Comparison of ENCODE assay signal across 10 cellular contexts in the genomic region with DNA sequence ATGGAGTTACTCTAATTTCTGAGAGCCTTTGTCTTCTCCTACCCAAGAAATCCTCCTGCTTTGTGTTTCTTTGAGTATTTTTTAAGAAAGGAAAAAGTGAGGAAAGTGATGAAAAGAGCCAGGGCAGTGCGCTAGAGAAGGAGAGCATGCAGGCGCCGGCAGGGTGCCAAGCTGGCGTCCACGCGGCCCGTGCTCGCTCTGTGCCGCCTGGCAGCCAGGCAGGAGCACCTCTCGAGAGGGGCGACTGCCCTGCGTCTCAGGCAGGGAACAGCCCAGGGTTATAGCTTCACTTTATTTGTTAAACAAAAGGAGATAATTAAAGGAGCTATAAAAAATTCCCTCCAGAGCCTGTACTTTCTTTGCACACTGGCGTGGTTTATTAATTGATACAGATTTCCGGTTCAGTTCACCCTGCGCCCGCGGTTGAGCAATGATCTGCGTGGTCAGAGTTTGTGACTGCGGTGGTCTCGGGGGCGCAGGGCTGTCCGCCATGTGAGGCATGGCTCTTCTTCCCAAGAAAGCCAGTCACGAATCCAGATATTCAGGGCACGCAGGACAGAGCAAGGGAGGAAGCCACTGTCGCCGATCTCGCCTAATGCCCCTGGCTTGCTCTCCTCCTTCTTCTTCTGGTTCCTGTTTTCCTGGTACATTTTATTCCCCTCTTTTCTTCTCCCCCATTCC.
DNase-seq lines count a peak whose midpoint lies in the region; ATAC-seq and TF ChIP-seq lines count a peak whose summit lies in the region.
"Had no signal": no experiment of that assay in that cellular context is flagged by ENCODE, and none has a peak within 500 bp of the region (broad histone marks: within the 10 kb centered on the region; RNA-seq: fewer than 3 reads in every experiment).

No MANE protein-coding gene starts in this region.

- H3K9me3 ChIP-seq in Caco-2 (no peaks in the 10 kb centered on the region), Peyer's patch (no peaks in the 10 kb centered on the region)

- no peak for ATAC-seq in activated T-cell treated with anti-CD3 and anti-CD28 coated beads, Interleukin-2, amount 50 U/mL, for 72 hours (replicated peaks in 1 of 2)

- H3K36me3 Mint-ChIP-seq in Caco-2 (ENCODE audit: insufficient read depth, unreplicated experiment): peaks cover 6% of the 10 kb centered on the region
- no peaks in the 10 kb centered on the region for H3K36me3 Mint-ChIP-seq in activated T-cell treated with anti-CD3 and anti-CD28 coated beads, Interleukin-2, amount 50 U/mL, for 72 hours (ENCODE audit: insufficient read depth in 2 of 2)
- H3K36me3 Mint-ChIP-seq: CD4-positive, CD25-positive, alpha-beta regulatory T cell had no signal

- H3K9me3 Mint-ChIP-seq in Caco-2 (ENCODE audit: unreplicated experiment): peaks cover 9% of the 10 kb centered on the region
- no peaks in the 10 kb centered on the region for H3K9me3 Mint-ChIP-seq in activated T-cell treated with anti-CD3 and anti-CD28 coated beads, Interleukin-2, amount 50 U/mL, for 72 hours

- peak overlapping the region in 1 of 4 donors; percentile 40 for H3K27ac ChIP-seq in Peyer's patch

- CTCF ChIA-PET in Caco-2 (lab: Charles Lee): interaction anchor here (0.6 kb wide), 1 partner anchor 1703 kb away, joined by 9 read pairs; no protein-coding TSS in a partner anchor

- H3K4me3 ChIP-seq in Caco-2 (ENCODE audit: low read depth, low read length): peak overlapping the region; percentile 17; the same call in 1 of the 2 replicates
- H3K4me3 ChIP-seq in NB4 (ENCODE audit: low read depth, low read length): peak overlapping the region; percentile 59
- peak overlapping the region in 1 of 4 donors; percentile 9 for H3K4me3 ChIP-seq in Peyer's patch

- H3K27me3 ChIP-seq in Caco-2 (replicated peaks; ENCODE audit: control insufficient read depth, insufficient read depth, low read length): no peaks in the 10 kb centered on the region
- no peaks in the 10 kb centered on the region for H3K27me3 ChIP-seq in Peyer's patch

- no TSS peak for BruUV-seq in Caco-2 (replicated peaks; lab: Mats Ljungman, UMichigan)

- TF ChIP-seq CTCF in Caco-2 (IDR thresholded peaks at IDR 0.05; ENCODE audit: insufficient read depth in 1 of 2, low read depth in 1 of 2, low read length in 1 of 2, severe bottlenecking in 1 of 2, unreplicated experiment in 1 of 2) (no peak), NB4 (IDR thresholded peaks at IDR 0.05; ENCODE audit: low read depth, low read length) (no peak), Peyer's patch (IDR thresholded peaks at IDR 0.05) (no peak)

- H3K4me3 Mint-ChIP-seq in Caco-2 (ENCODE audit: unreplicated experiment): peak overlapping the region; percentile 56
- H3K4me3 Mint-ChIP-seq in activated T-cell treated with anti-CD3 and anti-CD28 coated beads, Interleukin-2, amount 50 U/mL, for 72 hours: no peak overlapping the region
- H3K4me3 Mint-ChIP-seq: CD4-positive, CD25-positive, alpha-beta regulatory T cell had no signal

- no peaks in the 10 kb centered on the region for H3K36me3 ChIP-seq in Caco-2 (ENCODE audit: control insufficient read depth, insufficient read depth, low read length)
- H3K36me3 ChIP-seq in Peyer's patch: no peaks in the 10 kb centered on the region

- no peak overlapping the region for H3K27ac Mint-ChIP-seq in Caco-2 (ENCODE audit: unreplicated experiment)
- H3K27ac Mint-ChIP-seq in activated T-cell treated with anti-CD3 and anti-CD28 coated beads, Interleukin-2, amount 50 U/mL, for 72 hours: no peak overlapping the region
- H3K27ac Mint-ChIP-seq: CD4-positive, CD25-positive, alpha-beta regulatory T cell had no signal

- DNase-seq in Caco-2 (no peak), NB4 (ENCODE audit: low read depth) (peak; percentile 67), Peyer's patch (peak in 2 of 3 donors; percentile 43 to 50), medulla oblongata (ENCODE audit: extremely low spot score) (peak; percentile 30), CD1c-positive myeloid dendritic cell (ENCODE audit: extremely low spot score) (no peak), LoVo (ENCODE audit: low spot score) (no peak)
- DNase-seq in activated CD4-positive, alpha-beta T cell treated with anti-CD3 and anti-CD28 coated beads for 1 hour: no peak
- no peak for DNase-seq in activated T-cell treated with anti-CD3 and anti-CD28 coated beads, Interleukin-2, amount 50 U/mL, for 72 hours
- DNase-seq: activated CD8-positive, alpha-beta memory T cell treated with anti-CD3 and anti-CD28 coated beads for 24 hours; CD4-positive, CD25-positive, alpha-beta regulatory T cell had no signal

- H3K4me1 ChIP-seq in Caco-2: peaks cover 7% of the 10 kb centered on the region; the same call in 1 of the 2 replicates
- H3K4me1 ChIP-seq in Peyer's patch: peaks cover 0 to 4% (median 0%) of the 10 kb centered on the region in 4 donors

- H3K4me1 Mint-ChIP-seq in Caco-2 (ENCODE audit: low read depth, unreplicated experiment): peaks cover 7% of the 10 kb centered on the region
- no peaks in the 10 kb centered on the region for H3K4me1 Mint-ChIP-seq in activated T-cell treated with anti-CD3 and anti-CD28 coated beads, Interleukin-2, amount 50 U/mL, for 72 hours (ENCODE audit: low read depth)
- H3K4me1 Mint-ChIP-seq: CD4-positive, CD25-positive, alpha-beta regulatory T cell had no signal

- intact Hi-C loops in Caco-2 (cut with micrococcal nuclease; ENCODE audit: unreplicated experiment): loop anchor here (10.0 kb wide), 1 partner anchor 1165 kb away; no protein-coding TSS in a partner anchor

- no peak for TF ChIP-seq POLR2A in NB4 (IDR thresholded peaks at IDR 0.05; ENCODE audit: extremely low read depth, insufficient read length)
- no peak for TF ChIP-seq POLR2A in Peyer's patch (IDR thresholded peaks at IDR 0.05)

- peaks cover 4% of the 10 kb centered on the region for H3K27me3 Mint-ChIP-seq in Caco-2 (ENCODE audit: insufficient read depth, unreplicated experiment)
- no peaks in the 10 kb centered on the region for H3K27me3 Mint-ChIP-seq in activated T-cell treated with anti-CD3 and anti-CD28 coated beads, Interleukin-2, amount 50 U/mL, for 72 hours (ENCODE audit: low read depth)

- POLR2A ChIA-PET in Caco-2 (lab: Charles Lee): no interaction called here

Comparison
In these comparisons a context has a peak if more than half of its experiments do, and no peak if none do; other contexts are left out.
1. DNase-seq: peak in NB4 (single experiment), Peyer's patch (2 of 3) and medulla oblongata (single experiment); none in Caco-2 (0 of 2), activated CD4-positive, alpha-beta T cell treated with anti-CD3 and anti-CD28 coated beads for 1 hour (single experiment), CD1c-positive myeloid dendritic cell (single experiment), activated T-cell treated with anti-CD3 and anti-CD28 coated beads, Interleukin-2, amount 50 U/mL, for 72 hours (0 of 2) and LoVo (single experiment).